Comparison of ENCODE assay signal across 1 cellular context in genomic region chr2:128178650-128179460, GRCh38.
TF ChIP-seq lines count a peak whose summit lies in the region.

No MANE protein-coding gene starts in this region.

TF ChIP-seq in HepG2, 621 proteins besides CTCF, POLR2A, EP300 and RAD21 (continued from another document and continues in another):
- TF ChIP-seq CBFB (CRISPR knock-in tag; IDR thresholded peaks at IDR 0.05) (peak; percentile 69), ZNF660 (CRISPR knock-in tag; IDR thresholded peaks at IDR 0.05; ENCODE audit: borderline replicate concordance, low read depth) (no peak), CREB1 (IDR thresholded peaks at IDR 0.05) (peak; percentile 86), CREB1 (CRISPR knock-in tag; IDR thresholded peaks at IDR 0.05) (peak; percentile 89), ZNF550 (CRISPR knock-in tag; IDR thresholded peaks at IDR 0.05; ENCODE audit: borderline replicate concordance) (no peak), CHCHD3 (CRISPR knock-in tag; IDR thresholded peaks at IDR 0.05) (no peak), FOXK1 (CRISPR knock-in tag; IDR thresholded peaks at IDR 0.05; ENCODE audit: borderline replicate concordance, low read depth) (peak; percentile 94), RXRA (CRISPR knock-in tag; IDR thresholded peaks at IDR 0.05) (peak; percentile 55; the same call in 1 of the 2 replicates), SIN3B (IDR thresholded peaks at IDR 0.05; ENCODE audit: low read length) (peak; percentile 51; the same call in 1 of the 2 replicates), KLF12 (CRISPR knock-in tag; IDR thresholded peaks at IDR 0.05; ENCODE audit: borderline replicate concordance) (no peak), SRF (IDR thresholded peaks at IDR 0.05; ENCODE audit: low read depth, low read length) (no peak), ZNF251 (CRISPR knock-in tag; IDR thresholded peaks at IDR 0.05) (no peak), ZNF577 (CRISPR knock-in tag; IDR thresholded peaks at IDR 0.05; ENCODE audit: borderline replicate concordance, low read depth) (no peak), HNRNPH1 (optimal IDR thresholded peaks at IDR 0.05; ENCODE audit: low read depth, low read length) (no peak), HNRNPL (IDR thresholded peaks at IDR 0.05; ENCODE audit: low read depth, low read length) (no peak), MED13 (CRISPR knock-in tag; IDR thresholded peaks at IDR 0.05) (peak; percentile 94), ZSCAN29 (CRISPR knock-in tag; conservative IDR thresholded peaks at IDR 0.05) (no peak), ZNF564 (CRISPR knock-in tag; IDR thresholded peaks at IDR 0.05) (0 out of 2 replicates have a peak, but pooled peaks have one; percentile 61), ZBTB42 (CRISPR knock-in tag; IDR thresholded peaks at IDR 0.05) (no peak), ZNF749 (CRISPR knock-in tag; IDR thresholded peaks at IDR 0.05; ENCODE audit: borderline replicate concordance) (peak; percentile 81; the same call in 1 of the 2 replicates), ZFP37 (CRISPR knock-in tag; IDR thresholded peaks at IDR 0.05; ENCODE audit: borderline replicate concordance) (no peak), HNF4A (CRISPR knock-in tag; IDR thresholded peaks at IDR 0.05) (peak; percentile 89), CCAR2 (optimal IDR thresholded peaks at IDR 0.05; ENCODE audit: low read depth, low read length) (no peak), ZBTB10 (CRISPR knock-in tag; IDR thresholded peaks at IDR 0.05; ENCODE audit: borderline replicate concordance) (peak; percentile 49; the same call in 1 of the 2 replicates), GTF3A (CRISPR knock-in tag; conservative IDR thresholded peaks at IDR 0.05) (no peak), EHMT2 (IDR thresholded peaks at IDR 0.05; ENCODE audit: borderline replicate concordance, low read depth, low read length) (0 out of 2 replicates have a peak, but pooled peaks have one; percentile 18), RBFOX2 (IDR thresholded peaks at IDR 0.05; ENCODE audit: low read depth, low read length) (peak; percentile 70), HMG20A (CRISPR knock-in tag; IDR thresholded peaks at IDR 0.05; ENCODE audit: borderline replicate concordance) (peak; percentile 95), E2F5 (CRISPR knock-in tag; conservative IDR thresholded peaks at IDR 0.05) (no peak), ZNF781 (CRISPR knock-in tag; IDR thresholded peaks at IDR 0.05; ENCODE audit: borderline replicate concordance, not compliant biosample characterization) (no peak), RERE (CRISPR knock-in tag; IDR thresholded peaks at IDR 0.05; ENCODE audit: low read depth) (peak; percentile 89), SYNCRIP (IDR thresholded peaks at IDR 0.05; ENCODE audit: insufficient read depth, low read depth, low read length) (no peak), RBM22 (optimal IDR thresholded peaks at IDR 0.05; ENCODE audit: low read length) (peak; percentile 53), TBL1XR1 (IDR thresholded peaks at IDR 0.05; ENCODE audit: borderline replicate concordance, low read length, partially characterized antibody) (peak; percentile 69), ZBTB7A (CRISPR knock-in tag; IDR thresholded peaks at IDR 0.05) (peak; percentile 35; the same call in 1 of the 2 replicates), ZNF589 (CRISPR knock-in tag; conservative IDR thresholded peaks at IDR 0.05) (no peak), ELF3 (CRISPR knock-in tag; IDR thresholded peaks at IDR 0.05) (peak; percentile 93)
- TF ChIP-seq, protein P1, sequence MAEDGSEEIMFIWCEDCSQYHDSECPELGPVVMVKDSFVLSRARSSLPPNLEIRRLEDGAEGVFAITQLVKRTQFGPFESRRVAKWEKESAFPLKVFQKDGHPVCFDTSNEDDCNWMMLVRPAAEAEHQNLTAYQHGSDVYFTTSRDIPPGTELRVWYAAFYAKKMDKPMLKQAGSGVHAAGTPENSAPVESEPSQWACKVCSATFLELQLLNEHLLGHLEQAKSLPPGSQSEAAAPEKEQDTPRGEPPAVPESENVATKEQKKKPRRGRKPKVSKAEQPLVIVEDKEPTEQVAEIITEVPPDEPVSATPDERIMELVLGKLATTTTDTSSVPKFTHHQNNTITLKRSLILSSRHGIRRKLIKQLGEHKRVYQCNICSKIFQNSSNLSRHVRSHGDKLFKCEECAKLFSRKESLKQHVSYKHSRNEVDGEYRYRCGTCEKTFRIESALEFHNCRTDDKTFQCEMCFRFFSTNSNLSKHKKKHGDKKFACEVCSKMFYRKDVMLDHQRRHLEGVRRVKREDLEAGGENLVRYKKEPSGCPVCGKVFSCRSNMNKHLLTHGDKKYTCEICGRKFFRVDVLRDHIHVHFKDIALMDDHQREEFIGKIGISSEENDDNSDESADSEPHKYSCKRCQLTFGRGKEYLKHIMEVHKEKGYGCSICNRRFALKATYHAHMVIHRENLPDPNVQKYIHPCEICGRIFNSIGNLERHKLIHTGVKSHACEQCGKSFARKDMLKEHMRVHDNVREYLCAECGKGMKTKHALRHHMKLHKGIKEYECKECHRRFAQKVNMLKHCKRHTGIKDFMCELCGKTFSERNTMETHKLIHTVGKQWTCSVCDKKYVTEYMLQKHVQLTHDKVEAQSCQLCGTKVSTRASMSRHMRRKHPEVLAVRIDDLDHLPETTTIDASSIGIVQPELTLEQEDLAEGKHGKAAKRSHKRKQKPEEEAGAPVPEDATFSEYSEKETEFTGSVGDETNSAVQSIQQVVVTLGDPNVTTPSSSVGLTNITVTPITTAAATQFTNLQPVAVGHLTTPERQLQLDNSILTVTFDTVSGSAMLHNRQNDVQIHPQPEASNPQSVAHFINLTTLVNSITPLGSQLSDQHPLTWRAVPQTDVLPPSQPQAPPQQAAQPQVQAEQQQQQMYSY (CRISPR knock-in tag; IDR thresholded peaks at IDR 0.05), result peak; percentile 48; the same call in 1 of the 2 replicates
- TF ChIP-seq, protein P2, sequence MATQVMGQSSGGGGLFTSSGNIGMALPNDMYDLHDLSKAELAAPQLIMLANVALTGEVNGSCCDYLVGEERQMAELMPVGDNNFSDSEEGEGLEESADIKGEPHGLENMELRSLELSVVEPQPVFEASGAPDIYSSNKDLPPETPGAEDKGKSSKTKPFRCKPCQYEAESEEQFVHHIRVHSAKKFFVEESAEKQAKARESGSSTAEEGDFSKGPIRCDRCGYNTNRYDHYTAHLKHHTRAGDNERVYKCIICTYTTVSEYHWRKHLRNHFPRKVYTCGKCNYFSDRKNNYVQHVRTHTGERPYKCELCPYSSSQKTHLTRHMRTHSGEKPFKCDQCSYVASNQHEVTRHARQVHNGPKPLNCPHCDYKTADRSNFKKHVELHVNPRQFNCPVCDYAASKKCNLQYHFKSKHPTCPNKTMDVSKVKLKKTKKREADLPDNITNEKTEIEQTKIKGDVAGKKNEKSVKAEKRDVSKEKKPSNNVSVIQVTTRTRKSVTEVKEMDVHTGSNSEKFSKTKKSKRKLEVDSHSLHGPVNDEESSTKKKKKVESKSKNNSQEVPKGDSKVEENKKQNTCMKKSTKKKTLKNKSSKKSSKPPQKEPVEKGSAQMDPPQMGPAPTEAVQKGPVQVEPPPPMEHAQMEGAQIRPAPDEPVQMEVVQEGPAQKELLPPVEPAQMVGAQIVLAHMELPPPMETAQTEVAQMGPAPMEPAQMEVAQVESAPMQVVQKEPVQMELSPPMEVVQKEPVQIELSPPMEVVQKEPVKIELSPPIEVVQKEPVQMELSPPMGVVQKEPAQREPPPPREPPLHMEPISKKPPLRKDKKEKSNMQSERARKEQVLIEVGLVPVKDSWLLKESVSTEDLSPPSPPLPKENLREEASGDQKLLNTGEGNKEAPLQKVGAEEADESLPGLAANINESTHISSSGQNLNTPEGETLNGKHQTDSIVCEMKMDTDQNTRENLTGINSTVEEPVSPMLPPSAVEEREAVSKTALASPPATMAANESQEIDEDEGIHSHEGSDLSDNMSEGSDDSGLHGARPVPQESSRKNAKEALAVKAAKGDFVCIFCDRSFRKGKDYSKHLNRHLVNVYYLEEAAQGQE (IDR thresholded peaks at IDR 0.05; ENCODE audit: borderline replicate concordance in 1 of 2, low read depth in 1 of 2, low read length in 2 of 2), result peak in 1 of 2 experiments; percentile 66; a peak in 2 of 4 replicates
- TF ChIP-seq, protein P3, sequence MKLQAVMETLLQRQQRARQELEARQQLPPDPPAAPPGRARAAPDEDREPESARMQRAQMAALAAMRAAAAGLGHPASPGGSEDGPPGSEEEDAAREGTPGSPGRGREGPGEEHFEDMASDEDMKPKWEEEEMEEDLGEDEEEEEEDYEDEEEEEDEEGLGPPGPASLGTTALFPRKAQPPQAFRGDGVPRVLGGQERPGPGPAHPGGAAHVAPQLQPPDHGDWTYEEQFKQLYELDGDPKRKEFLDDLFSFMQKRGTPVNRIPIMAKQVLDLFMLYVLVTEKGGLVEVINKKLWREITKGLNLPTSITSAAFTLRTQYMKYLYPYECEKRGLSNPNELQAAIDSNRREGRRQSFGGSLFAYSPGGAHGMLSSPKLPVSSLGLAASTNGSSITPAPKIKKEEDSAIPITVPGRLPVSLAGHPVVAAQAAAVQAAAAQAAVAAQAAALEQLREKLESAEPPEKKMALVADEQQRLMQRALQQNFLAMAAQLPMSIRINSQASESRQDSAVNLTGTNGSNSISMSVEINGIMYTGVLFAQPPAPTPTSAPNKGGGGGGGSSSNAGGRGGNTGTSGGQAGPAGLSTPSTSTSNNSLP (IDR thresholded peaks at IDR 0.05; ENCODE audit: low read depth, low read length), result peak; percentile 90
- TF ChIP-seq, protein P4, sequence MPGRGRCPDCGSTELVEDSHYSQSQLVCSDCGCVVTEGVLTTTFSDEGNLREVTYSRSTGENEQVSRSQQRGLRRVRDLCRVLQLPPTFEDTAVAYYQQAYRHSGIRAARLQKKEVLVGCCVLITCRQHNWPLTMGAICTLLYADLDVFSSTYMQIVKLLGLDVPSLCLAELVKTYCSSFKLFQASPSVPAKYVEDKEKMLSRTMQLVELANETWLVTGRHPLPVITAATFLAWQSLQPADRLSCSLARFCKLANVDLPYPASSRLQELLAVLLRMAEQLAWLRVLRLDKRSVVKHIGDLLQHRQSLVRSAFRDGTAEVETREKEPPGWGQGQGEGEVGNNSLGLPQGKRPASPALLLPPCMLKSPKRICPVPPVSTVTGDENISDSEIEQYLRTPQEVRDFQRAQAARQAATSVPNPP (CRISPR knock-in tag; IDR thresholded peaks at IDR 0.05), result no peak
